12 cellular contexts compared by ENCODE assay signal in the genomic region with DNA sequence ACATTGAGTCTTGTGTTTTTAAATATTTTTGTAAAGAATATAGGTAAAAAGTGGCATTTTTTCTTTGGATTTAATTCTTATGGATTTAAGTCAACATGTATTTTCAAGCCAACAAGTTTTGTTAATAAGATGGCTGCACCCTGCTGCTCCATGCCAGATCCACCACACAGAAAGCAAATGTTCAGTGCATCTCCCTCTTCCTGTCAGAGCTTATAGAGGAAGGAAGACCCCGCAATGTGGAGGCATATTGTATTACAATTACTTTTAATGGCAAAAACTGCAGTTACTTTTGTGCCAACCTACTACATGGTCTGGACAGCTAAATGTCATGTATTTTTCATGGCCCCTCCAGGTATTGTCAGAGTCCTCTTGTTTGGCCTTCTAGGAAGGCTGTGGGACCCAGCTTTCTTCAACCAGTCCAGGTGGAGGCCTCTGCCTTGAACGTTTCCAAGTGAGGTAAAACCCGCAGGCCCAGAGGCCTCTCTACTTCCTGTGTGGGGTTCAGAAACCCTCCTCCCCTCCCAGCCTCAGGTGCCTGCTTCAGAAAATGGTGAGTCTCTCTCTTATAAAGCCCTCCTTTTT. TPM values are rescaled to one million over a fixed set of nuclear protein-coding genes. Genes with fewer than 3 reads are reported as not detected.
DNase-seq lines count a peak whose midpoint lies in the region; ATAC-seq and TF ChIP-seq lines count a peak whose summit lies in the region.
"Had no signal": no experiment of that assay in that cellular context is flagged by ENCODE, and none has a peak within 500 bp of the region (broad histone marks: within the 10 kb centered on the region; RNA-seq: fewer than 3 reads in every experiment).

A gene (plus strand): TSS at position 504 of the 582 bp plus-strand sequence. CDS start 223 bp downstream, outside the sequence.

- CTCF ChIA-PET in naive thymus-derived CD4-positive, alpha-beta T cell (lab: Charles Lee), result interaction anchor here (0.6 to 8.6 kb wide), 11 partner anchors 9 to 106 kb away, joined by 3 to 90 read pairs (median 7); a partner anchor contains a TSS

- peak within 1 kb of the TSS; percentile 100 for H3K4me3 Mint-ChIP-seq in T-helper 1 cell treated with Interleukin-12 subunit alpha and Interleukin-12 subunit beta and Interleukin-4 antibody, amounts not matched to agents 30 μg/mL and 1 μg/mL, for 36 hours
- peak within 1 kb of the TSS; percentile 98 to 100 for H3K4me3 Mint-ChIP-seq in activated T-cell treated with anti-CD3 and anti-CD28 coated beads, Interleukin-2, amount 50 U/mL, for 72 hours
- peak within 1 kb of the TSS; percentile 95 to 100 (median 99) for H3K4me3 Mint-ChIP-seq in naive thymus-derived CD4-positive, alpha-beta T cell
- H3K4me3 Mint-ChIP-seq in HFFc6, result no peak within 1 kb of the TSS

- peak; percentile 80 to 82 for ATAC-seq in activated T-cell treated with anti-CD3 and anti-CD28 coated beads, Interleukin-2, amount 50 U/mL, for 72 hours (replicated peaks in 1 of 2)
- peak; percentile 83 for ATAC-seq in naive thymus-derived CD4-positive, alpha-beta T cell
- ATAC-seq in thoracic aorta (ENCODE audit: insufficient number of reproducible peaks, low FRiP score, low read depth), result no peak
- ATAC-seq: SK-N-SH treated with all-trans-retinoic acid at 6 μM for 48 hours had no signal

- peak within 1 kb of the TSS; percentile 92 for H3K27ac ChIP-seq in naive thymus-derived CD4-positive, alpha-beta T cell (ENCODE audit: low read depth, low read length)
- no peak within 1 kb of the TSS for H3K27ac ChIP-seq in thoracic aorta
- no peak within 1 kb of the TSS for H3K27ac ChIP-seq in SJCRH30

- no peaks in the 10 kb centered on the region for H3K9me3 ChIP-seq in naive thymus-derived CD4-positive, alpha-beta T cell (ENCODE audit: control insufficient read depth in 2 of 3, low read length in 3 of 3)
- no peaks in the 10 kb centered on the region for H3K9me3 ChIP-seq in thoracic aorta
- no peaks in the 10 kb centered on the region for H3K9me3 ChIP-seq in SJCRH30 (replicated peaks)

- no peaks in the 10 kb centered on the region for H3K9me3 Mint-ChIP-seq in T-helper 1 cell treated with Interleukin-12 subunit alpha and Interleukin-12 subunit beta and Interleukin-4 antibody, amounts not matched to agents 30 μg/mL and 1 μg/mL, for 36 hours
- H3K9me3 Mint-ChIP-seq in activated T-cell treated with anti-CD3 and anti-CD28 coated beads, Interleukin-2, amount 50 U/mL, for 72 hours, result no peaks in the 10 kb centered on the region
- H3K9me3 Mint-ChIP-seq in naive thymus-derived CD4-positive, alpha-beta T cell, result no peaks in the 10 kb centered on the region
- H3K9me3 Mint-ChIP-seq in HFFc6, result no peaks in the 10 kb centered on the region

- H3K36me3 Mint-ChIP-seq in T-helper 1 cell treated with Interleukin-12 subunit alpha and Interleukin-12 subunit beta and Interleukin-4 antibody, amounts not matched to agents 30 μg/mL and 1 μg/mL, for 36 hours (ENCODE audit: low read depth), result peaks cover 42% of the 10 kb centered on the region
- H3K36me3 Mint-ChIP-seq in activated T-cell treated with anti-CD3 and anti-CD28 coated beads, Interleukin-2, amount 50 U/mL, for 72 hours (ENCODE audit: insufficient read depth in 2 of 2), result peaks cover 23 to 34% of the 10 kb centered on the region in 2 donors
- peaks cover 10 to 41% (median 33%) of the 10 kb centered on the region in 5 donors for H3K36me3 Mint-ChIP-seq in naive thymus-derived CD4-positive, alpha-beta T cell
- no peaks in the 10 kb centered on the region for H3K36me3 Mint-ChIP-seq in HFFc6 (ENCODE audit: low read depth)

- peaks cover 47% of the 10 kb centered on the region for H3K4me1 Mint-ChIP-seq in T-helper 1 cell treated with Interleukin-12 subunit alpha and Interleukin-12 subunit beta and Interleukin-4 antibody, amounts not matched to agents 30 μg/mL and 1 μg/mL, for 36 hours (ENCODE audit: low read depth)
- H3K4me1 Mint-ChIP-seq in activated T-cell treated with anti-CD3 and anti-CD28 coated beads, Interleukin-2, amount 50 U/mL, for 72 hours (ENCODE audit: low read depth), result peaks cover 60% of the 10 kb centered on the region
- H3K4me1 Mint-ChIP-seq in naive thymus-derived CD4-positive, alpha-beta T cell, result peaks cover 52 to 91% (median 77%) of the 10 kb centered on the region in 7 donors
- H3K4me1 Mint-ChIP-seq in HFFc6 (ENCODE audit: low read depth), result no peaks in the 10 kb centered on the region

- POLR2A ChIA-PET in naive thymus-derived CD4-positive, alpha-beta T cell (lab: Charles Lee), result interaction anchor here (0.6 to 4.4 kb wide), 19 partner anchors 9 to 1467 kb away, joined by 3 to 36 read pairs (median 4); a partner anchor contains a TSS

- H3K4me3 ChIP-seq in naive thymus-derived CD4-positive, alpha-beta T cell (ENCODE audit: low read length), result peak within 1 kb of the TSS; percentile 88
- H3K4me3 ChIP-seq in thoracic aorta (peak within 1 kb of the TSS; percentile 21), SJCRH30 (no peak within 1 kb of the TSS)

- DNase-seq in activated T-cell treated with anti-CD3 and anti-CD28 coated beads, Interleukin-2, amount 50 U/mL, for 72 hours, result peak; percentile 76 to 77
- DNase-seq in naive thymus-derived CD4-positive, alpha-beta T cell, result peak in 8 of 9 donors; percentile 31 to 83 (median 79)
- DNase-seq in thoracic aorta (ENCODE audit: low spot score), result no peak
- no peak for DNase-seq in COLO668 (lab: John Stamatoyannopoulos, UW; ENCODE audit: unreplicated experiment)
- no peak for DNase-seq in SJCRH30
- no peak for DNase-seq in NCI-H1417 (lab: John Stamatoyannopoulos, UW)
- no peak for DNase-seq in HFFc6
- DNase-seq: GDM1, NCI-H2029 treated with DMSO at 0.1 percent for 48 hours had no signal

- TF ChIP-seq CTCF in thoracic aorta (IDR thresholded peaks at IDR 0.05) (no peak), HFFc6 (IDR thresholded peaks at IDR 0.05) (no peak)

- peaks cover 40 to 62% of the 10 kb centered on the region in 2 donors for H3K4me1 ChIP-seq in naive thymus-derived CD4-positive, alpha-beta T cell (ENCODE audit: control insufficient read depth in 2 of 2, insufficient read depth in 2 of 2, low read length in 2 of 2)
- H3K4me1 ChIP-seq in thoracic aorta (ENCODE audit: control insufficient read depth in 1 of 2, low read depth in 2 of 2) (no peaks in the 10 kb centered on the region), SJCRH30 (no peaks in the 10 kb centered on the region)

- peaks cover 8% of the 10 kb centered on the region in 3 experiments for H3K36me3 ChIP-seq in naive thymus-derived CD4-positive, alpha-beta T cell (ENCODE audit: control insufficient read depth in 2 of 3, insufficient read depth in 3 of 3, low read length in 3 of 3)
- H3K36me3 ChIP-seq in thoracic aorta (no peaks in the 10 kb centered on the region), SJCRH30 (no peaks in the 10 kb centered on the region)

- no peaks in the 10 kb centered on the region for H3K27me3 ChIP-seq in naive thymus-derived CD4-positive, alpha-beta T cell (ENCODE audit: control insufficient read depth in 2 of 2, insufficient read depth in 2 of 2, low read length in 2 of 2)
- H3K27me3 ChIP-seq in thoracic aorta (replicated peaks; ENCODE audit: insufficient read depth) (no peaks in the 10 kb centered on the region), SJCRH30 (no peaks in the 10 kb centered on the region)

- intact Hi-C loops in naive thymus-derived CD4-positive, alpha-beta T cell (cut with micrococcal nuclease), result loop anchor here (1.0 to 5.0 kb wide), 8 partner anchors 8 to 263 kb away; a partner anchor contains a TSS

- H3K27ac Mint-ChIP-seq in T-helper 1 cell treated with Interleukin-12 subunit alpha and Interleukin-12 subunit beta and Interleukin-4 antibody, amounts not matched to agents 30 μg/mL and 1 μg/mL, for 36 hours, result peak within 1 kb of the TSS; percentile 99
- H3K27ac Mint-ChIP-seq in activated T-cell treated with anti-CD3 and anti-CD28 coated beads, Interleukin-2, amount 50 U/mL, for 72 hours, result peak within 1 kb of the TSS; percentile 100
- peak within 1 kb of the TSS; percentile 97 to 100 (median 100) for H3K27ac Mint-ChIP-seq in naive thymus-derived CD4-positive, alpha-beta T cell
- H3K27ac Mint-ChIP-seq in HFFc6, result no peak within 1 kb of the TSS

- H3K27me3 Mint-ChIP-seq in T-helper 1 cell treated with Interleukin-12 subunit alpha and Interleukin-12 subunit beta and Interleukin-4 antibody, amounts not matched to agents 30 μg/mL and 1 μg/mL, for 36 hours (ENCODE audit: low read depth), result no peaks in the 10 kb centered on the region
- H3K27me3 Mint-ChIP-seq in activated T-cell treated with anti-CD3 and anti-CD28 coated beads, Interleukin-2, amount 50 U/mL, for 72 hours (ENCODE audit: low read depth), result no peaks in the 10 kb centered on the region
- no peaks in the 10 kb centered on the region for H3K27me3 Mint-ChIP-seq in naive thymus-derived CD4-positive, alpha-beta T cell
- H3K27me3 Mint-ChIP-seq in HFFc6 (ENCODE audit: insufficient read depth), result peaks cover 49% of the 10 kb centered on the region

RNA-seq across cellular contexts. Expression of the gene that starts here (rescaled TPM):
- 100 to 1,000 TPM; 404 to 419 TPM for total RNA-seq in activated T-cell treated with anti-CD3 and anti-CD28 coated beads, Interleukin-2, amount 50 U/mL, for 72 hours
- total RNA-seq in naive thymus-derived CD4-positive, alpha-beta T cell, result 100 to 1,000 TPM; 392 to 706 (median 670) TPM
- 1,000 to 10,000 TPM in 1 of 2 donors, 100 to 1,000 TPM in 1; 987 to 1,286 TPM for polyA plus RNA-seq in naive thymus-derived CD4-positive, alpha-beta T cell
- total RNA-seq in thoracic aorta, result 1 to 10 TPM; 1.1 to 1.3 TPM
- not detected in 2 replicates for total RNA-seq in SJCRH30 (2014; rRNA removed; shearing (Covaris generic))
- total RNA-seq in HFFc6 (2021; fragmentation: NEBNext Ultra II Directional; extraction: Animal tissue kit (Norgen Biotek cat#: 25700)), result not detected
- total RNA-seq: cerebellum had no signal

Comparison
In these comparisons a context has a peak if more than half of its experiments do, and no peak if none do; other contexts are left out.
1. RNA of the gene that starts here (total RNA-seq): 392 to 706 TPM in naive thymus-derived CD4-positive, alpha-beta T cell and 404 to 419 TPM in activated T-cell treated with anti-CD3 and anti-CD28 coated beads, Interleukin-2, amount 50 U/mL, for 72 hours; 1.1 to 1.3 TPM in thoracic aorta, not detected in SJCRH30 and not detected in HFFc6; every median in the first group is over 100 times any median in the second.
2. DNase-seq: peak in activated T-cell treated with anti-CD3 and anti-CD28 coated beads, Interleukin-2, amount 50 U/mL, for 72 hours (2 of 2) and naive thymus-derived CD4-positive, alpha-beta T cell (8 of 9); none in thoracic aorta (single experiment), COLO668 (single experiment), SJCRH30 (0 of 2), NCI-H1417 (0 of 3) and HFFc6 (single experiment).